ENCODE assay signal across 19 cellular contexts in genomic region chr16:29025735-29026134, GRCh38. TPM values are rescaled to one million over a fixed set of nuclear protein-coding genes. Genes with fewer than 3 reads are reported as not detected.
DNase-seq lines count a peak whose midpoint lies in the region.
"Had no signal": no experiment of that assay in that cellular context is flagged by ENCODE, and none has a peak within 500 bp of the region (broad histone marks: within the 10 kb centered on the region; RNA-seq: fewer than 3 reads in every experiment).

No MANE protein-coding gene starts in this region.

- no peaks in the 10 kb centered on the region for H3K9me3 Mint-ChIP-seq in activated naive CD4-positive, alpha-beta T cell treated with anti-CD3 and anti-CD28 coated beads, Interleukin-2, amount 10 ng/mL, durations not matched to agents 7 days and 5 days
- H3K9me3 Mint-ChIP-seq in activated naive CD8-positive, alpha-beta T cell treated with anti-CD3 and anti-CD28 coated beads for 36 hours = no peaks in the 10 kb centered on the region
- H3K9me3 Mint-ChIP-seq: activated T-cell treated with anti-CD3 and anti-CD28 coated beads, Interleukin-2, amount 50 U/mL, for 72 hours; brain; CD14-positive monocyte; neural crest cell had no signal

- H3K4me1 Mint-ChIP-seq in activated naive CD4-positive, alpha-beta T cell treated with anti-CD3 and anti-CD28 coated beads, Interleukin-2, amount 10 ng/mL, durations not matched to agents 7 days and 5 days = peaks cover 57% of the 10 kb centered on the region
- H3K4me1 Mint-ChIP-seq in activated naive CD8-positive, alpha-beta T cell treated with anti-CD3 and anti-CD28 coated beads for 36 hours = peaks cover 73% of the 10 kb centered on the region
- H3K4me1 Mint-ChIP-seq: brain, neural crest cell had no signal

- peak overlapping the region; percentile 77 for H3K27ac Mint-ChIP-seq in activated naive CD4-positive, alpha-beta T cell treated with anti-CD3 and anti-CD28 coated beads, Interleukin-2, amount 10 ng/mL, durations not matched to agents 7 days and 5 days
- H3K27ac Mint-ChIP-seq in activated naive CD8-positive, alpha-beta T cell treated with anti-CD3 and anti-CD28 coated beads for 36 hours = peak overlapping the region; percentile 80
- H3K27ac Mint-ChIP-seq: activated T-cell treated with anti-CD3 and anti-CD28 coated beads, Interleukin-2, amount 50 U/mL, for 72 hours had no signal

- no peak for DNase-seq in activated naive CD4-positive, alpha-beta T cell treated with anti-CD3 and anti-CD28 coated beads, Interleukin-2, amount 10 ng/mL, durations not matched to agents 7 days and 5 days
- DNase-seq in activated naive CD4-positive, alpha-beta T cell treated with Interleukin-2 at 50 U/mL for 16 hours = no peak
- no peak for DNase-seq in activated naive CD8-positive, alpha-beta T cell treated with anti-CD3 and anti-CD28 coated beads for 36 hours
- DNase-seq in stimulated activated CD8-positive, alpha-beta memory T cell treated with anti-CD3 and anti-CD28 coated beads, Interleukin-4, amount 100 ng/mL, for 48 hours = peak; percentile 19
- no peak for DNase-seq in occipital lobe (lab: John Stamatoyannopoulos, UW)
- no peak for DNase-seq in stimulated activated CD4-positive, alpha-beta T cell treated with anti-CD3 and anti-CD28 coated beads, Interleukin-4, amount 100 ng/mL, for 1 hour
- DNase-seq: activated CD4-positive, alpha-beta T cell treated with anti-CD3 and anti-CD28 coated beads, Interleukin-2, amount 50 U/mL, for 48 hours; adrenal gland; mucosa of descending colon; NCI-H1105; NCI-H2029; NCI-H748 treated with DMSO at 0.1 percent for 48 hours had no signal

- H3K27ac ChIP-seq in KOPT-K1 (ENCODE audit: low read depth, low read length, poor library complexity, severe bottlenecking) = peak overlapping the region; percentile 98
- H3K27ac ChIP-seq: adrenal gland, lower lobe of right lung, prostate gland had no signal

- no peak overlapping the region for H3K4me3 Mint-ChIP-seq in activated naive CD4-positive, alpha-beta T cell treated with anti-CD3 and anti-CD28 coated beads, Interleukin-2, amount 10 ng/mL, durations not matched to agents 7 days and 5 days
- no peak overlapping the region for H3K4me3 Mint-ChIP-seq in activated naive CD8-positive, alpha-beta T cell treated with anti-CD3 and anti-CD28 coated beads for 36 hours
- H3K4me3 Mint-ChIP-seq: brain, CD14-positive monocyte, neural crest cell had no signal

- H3K9me3 ChIP-seq in KOPT-K1 (ENCODE audit: insufficient read depth, low read length, poor library complexity, severe bottlenecking) = no peaks in the 10 kb centered on the region
- H3K9me3 ChIP-seq: adrenal gland, lower lobe of right lung, mucosa of descending colon, prostate gland had no signal

- H3K27me3 Mint-ChIP-seq in activated naive CD4-positive, alpha-beta T cell treated with anti-CD3 and anti-CD28 coated beads, Interleukin-2, amount 10 ng/mL, durations not matched to agents 7 days and 5 days = no peaks in the 10 kb centered on the region
- H3K27me3 Mint-ChIP-seq in activated naive CD8-positive, alpha-beta T cell treated with anti-CD3 and anti-CD28 coated beads for 36 hours = no peaks in the 10 kb centered on the region

- H3K36me3 Mint-ChIP-seq in activated naive CD4-positive, alpha-beta T cell treated with anti-CD3 and anti-CD28 coated beads, Interleukin-2, amount 10 ng/mL, durations not matched to agents 7 days and 5 days = no peaks in the 10 kb centered on the region
- H3K36me3 Mint-ChIP-seq in activated naive CD8-positive, alpha-beta T cell treated with anti-CD3 and anti-CD28 coated beads for 36 hours = no peaks in the 10 kb centered on the region
- H3K36me3 Mint-ChIP-seq: brain, CD14-positive monocyte had no signal

- CTCF ChIA-PET in activated naive CD4-positive, alpha-beta T cell treated with anti-CD3 and anti-CD28 coated beads, Interleukin-2, amount 10 ng/mL, durations not matched to agents 7 days and 5 days (lab: Charles Lee) = interaction anchor here (1.8 kb wide), 1 partner anchor 48 kb away, joined by 5 read pairs; no protein-coding TSS in a partner anchor

- no peaks in the 10 kb centered on the region for H3K36me3 ChIP-seq in KOPT-K1 (ENCODE audit: insufficient read depth, low read length)
- H3K36me3 ChIP-seq: adrenal gland, lower lobe of right lung, prostate gland had no signal

RNA-seq across cellular contexts. Expression of gene LAT, which starts 40.9 kb away (rescaled TPM):
- 100 to 1,000 TPM; 159 to 175 TPM for total RNA-seq in activated naive CD8-positive, alpha-beta T cell treated with anti-CD3 and anti-CD28 coated beads for 36 hours
- 0.62 TPM for total RNA-seq in occipital lobe

RNA-seq across cellular contexts. Expression of gene SPNS1, which starts 51.2 kb away (rescaled TPM):
- total RNA-seq in activated naive CD8-positive, alpha-beta T cell treated with anti-CD3 and anti-CD28 coated beads for 36 hours = 10 to 100 TPM; 24.4 to 26.3 TPM
- 17.8 TPM for total RNA-seq in occipital lobe

Comparison
In these comparisons a context has a peak if more than half of its experiments do, and no peak if none do; other contexts are left out.
1. RNA of gene LAT, which starts 40.9 kb away (total RNA-seq): 159 to 175 TPM in activated naive CD8-positive, alpha-beta T cell treated with anti-CD3 and anti-CD28 coated beads for 36 hours; 0.62 TPM in occipital lobe (single experiment); every median in the first group is over 10 times any median in the second.